31 cellular contexts compared by ENCODE assay signal in the genomic region with DNA sequence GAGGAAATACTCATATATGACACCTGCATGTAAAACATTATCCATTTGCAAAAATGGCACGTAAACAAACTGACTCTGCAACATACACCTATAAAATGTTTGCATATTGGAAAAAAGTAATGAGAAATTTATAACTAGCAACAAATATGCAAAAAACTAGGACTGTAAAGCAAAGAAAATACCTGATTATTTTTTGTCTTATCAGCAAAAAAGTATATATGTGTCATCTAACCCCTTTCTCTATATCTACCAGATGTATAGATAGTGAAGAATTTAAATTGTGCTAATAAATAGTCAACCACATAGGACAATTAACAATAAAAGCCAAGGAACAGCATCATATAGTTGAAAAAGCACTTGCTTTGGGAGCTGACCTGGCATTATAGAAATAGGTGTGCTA.
"Had no signal": no experiment of that assay in that cellular context is flagged by ENCODE, and none has a peak within 500 bp of the region (broad histone marks: within the 10 kb centered on the region; RNA-seq: fewer than 3 reads in every experiment).

No MANE protein-coding gene starts in this region.

- H3K4me3 Mint-ChIP-seq: natural killer cell; nephron; neural progenitor cell; stimulated activated memory B cell treated with anti-CD40 and anti-IgM and Interleukin-4, amounts not matched to agents 10 μg/mL and 1 μg/mL and 100 μg/mL, for 72 hours; stimulated activated naive CD8-positive, alpha-beta T cell treated with anti-CD3 and anti-CD28 coated beads, Interleukin-15, amount 100 ng/mL, for 72 hours; type B pancreatic cell had no signal

- H3K36me3 ChIP-seq: neural progenitor cell, ovary, spleen, suprapubic skin, tibial artery, transverse colon, upper lobe of right lung, uterus had no signal

- H3K27ac ChIP-seq: neural progenitor cell, ovary, parathyroid adenoma, psoas muscle, skin epidermis, spleen, suprapubic skin, testis, tibial artery, transverse colon, upper lobe of right lung, uterus had no signal

- H3K9me3 ChIP-seq: ovary, psoas muscle, suprapubic skin, testis, tibial artery, transverse colon, upper lobe of right lung, uterus had no signal

- H2AFZ ChIP-seq: neural progenitor cell, parathyroid adenoma had no signal

- H3K27me3 ChIP-seq: neural progenitor cell, ovary, spleen, suprapubic skin, testis, tibial artery, transverse colon, upper lobe of right lung, uterus had no signal

- ATAC-seq: natural killer cell; psoas muscle; right cardiac atrium; sciatic nerve; stimulated activated memory B cell treated with anti-CD40 and anti-IgM and Interleukin-4, amounts not matched to agents 10 μg/mL and 1 μg/mL and 100 μg/mL, for 72 hours; stimulated activated naive CD8-positive, alpha-beta T cell treated with anti-CD3 and anti-CD28 coated beads, Interleukin-15, amount 100 ng/mL, for 72 hours; stimulated activated naive CD8-positive, alpha-beta T cell treated with anti-CD3 and anti-CD28 coated beads, Interleukin-15, Interleukin-2, amounts not matched to agents 100 U/mL and 50 U/mL, for 24 hours; upper lobe of right lung had no signal

- H3K9me3 Mint-ChIP-seq: nephron, neural progenitor cell, type B pancreatic cell had no signal

- H3K4me2 ChIP-seq: neural progenitor cell, smooth muscle cell had no signal

- H3K4me3 ChIP-seq: neural progenitor cell, ovary, psoas muscle, skin epidermis, smooth muscle cell, spleen, suprapubic skin, testis, tibial artery, transverse colon, upper lobe of right lung, uterus had no signal

- DNase-seq: natural killer cell; occipital lobe; ovary; posterior cingulate gyrus; psoas muscle; right cardiac atrium; spleen; stimulated activated CD4-positive, alpha-beta T cell treated with anti-CD3 and anti-CD28 coated beads, Interleukin-12 subunit alpha, Interleukin-12 subunit beta, amount 100 ng/mL, for 4 hours; stimulated activated CD4-positive, alpha-beta T cell treated with anti-CD3 and anti-CD28 coated beads, Interleukin-1b, Interleukin-23, amount 100 ng/mL, for 48 hours; stimulated activated CD4-positive, alpha-beta T cell treated with anti-CD3 and anti-CD28 coated beads, Interleukin-4, amount 100 ng/mL, for 1 hour; stimulated activated CD4-positive, alpha-beta T cell treated with anti-CD3 and anti-CD28 coated beads, Interleukin-4, amount 100 ng/mL, for 4 hours; stimulated activated CD8-positive, alpha-beta memory T cell treated with anti-CD3 and anti-CD28 coated beads, Interleukin-4, amount 100 ng/mL, for 48 hours; stimulated activated naive CD4-positive, alpha-beta T cell; stimulated activated naive CD8-positive, alpha-beta T cell treated with anti-CD3 and anti-CD28 coated beads, Interleukin-15, amount 100 ng/mL, for 72 hours; stimulated activated naive CD8-positive, alpha-beta T cell treated with anti-CD3 and anti-CD28 coated beads, Interleukin-15, Interleukin-2, amounts not matched to agents 100 U/mL and 50 U/mL, for 24 hours; substantia nigra; testis; tibial artery; transverse colon; upper lobe of right lung; uterus had no signal

- H3K4me1 ChIP-seq: neural progenitor cell, parathyroid adenoma, psoas muscle, spleen, suprapubic skin, testis, tibial artery, transverse colon, upper lobe of right lung, uterus had no signal

- H3K4me1 Mint-ChIP-seq: natural killer cell; nephron; stimulated activated memory B cell treated with anti-CD40 and anti-IgM and Interleukin-4, amounts not matched to agents 10 μg/mL and 1 μg/mL and 100 μg/mL, for 72 hours; stimulated activated naive CD8-positive, alpha-beta T cell treated with anti-CD3 and anti-CD28 coated beads, Interleukin-15, amount 100 ng/mL, for 72 hours had no signal

- H3K79me2 ChIP-seq: parathyroid adenoma had no signal

- H3K27me3 Mint-ChIP-seq: progenitor cell of endocrine pancreas; stimulated activated memory B cell treated with anti-CD40 and anti-IgM and Interleukin-4, amounts not matched to agents 10 μg/mL and 1 μg/mL and 100 μg/mL, for 72 hours; stimulated activated naive CD8-positive, alpha-beta T cell treated with anti-CD3 and anti-CD28 coated beads, Interleukin-15, amount 100 ng/mL, for 72 hours; type B pancreatic cell had no signal

- H3K9ac ChIP-seq: neural progenitor cell, parathyroid adenoma had no signal

- H3K36me3 Mint-ChIP-seq: neural progenitor cell; stimulated activated memory B cell treated with anti-CD40 and anti-IgM and Interleukin-4, amounts not matched to agents 10 μg/mL and 1 μg/mL and 100 μg/mL, for 72 hours; type B pancreatic cell had no signal
